Comparison of ENCODE assay signal across 20 cellular contexts in the genomic region with DNA sequence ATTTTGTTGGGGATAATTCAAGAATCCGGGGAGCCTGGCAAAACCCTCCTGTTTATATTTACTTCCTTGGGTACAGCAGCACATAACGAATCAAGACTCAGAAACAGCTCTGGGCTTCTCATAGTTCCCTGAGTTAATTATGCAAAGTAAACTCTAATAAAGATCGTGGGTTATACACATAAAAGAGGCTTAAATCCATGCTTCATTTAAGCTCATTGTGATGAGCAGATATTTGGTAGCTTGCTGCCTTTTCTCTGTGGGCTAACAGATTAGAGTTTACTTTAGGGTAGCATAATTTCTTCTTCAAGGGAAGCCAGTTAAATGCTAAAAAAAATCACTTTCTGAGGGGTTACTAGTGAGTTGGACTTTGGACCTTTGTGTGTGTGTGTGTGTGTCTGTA.
A peak's percentile ranks its signal among the peaks of the same experiment; 100 is the strongest.
DNase-seq lines count a peak whose midpoint lies in the region; ATAC-seq and TF ChIP-seq lines count a peak whose summit lies in the region.
"Had no signal": no experiment of that assay in that cellular context is flagged by ENCODE, and none has a peak within 500 bp of the region (broad histone marks: within the 10 kb centered on the region; RNA-seq: fewer than 3 reads in every experiment).

No MANE protein-coding gene starts in this region.

- H4K20me1 ChIP-seq in hepatocyte (ENCODE audit: insufficient read depth, poor library complexity, severe bottlenecking): no peaks in the 10 kb centered on the region
- H4K20me1 ChIP-seq: BLaER1 had no signal

- ATAC-seq in HG02870 (IDR thresholded peaks at IDR 0.05; ENCODE audit: unreplicated experiment): no peak
- no peak for ATAC-seq in left lung
- no peak for ATAC-seq in activated T-cell treated with anti-CD3 and anti-CD28 coated beads, Interleukin-2, amount 50 U/mL, for 4 hours
- ATAC-seq: A549 had no signal

- no peak overlapping the region for H3K4me3 Mint-ChIP-seq in activated T-cell treated with anti-CD3 and anti-CD28 coated beads, Interleukin-2, amount 50 U/mL, for 4 hours
- H3K4me3 Mint-ChIP-seq: CD4-positive, alpha-beta memory T cell had no signal

- no peak for TF ChIP-seq POLR2A in spleen (IDR thresholded peaks at IDR 0.05)

- peaks cover 10% of the 10 kb centered on the region for H3K4me1 ChIP-seq in hepatocyte (ENCODE audit: insufficient read depth)
- peaks cover 0 to 5% (median 0%) of the 10 kb centered on the region in 6 donors for H3K4me1 ChIP-seq in spleen
- H3K4me1 ChIP-seq in left lung: no peaks in the 10 kb centered on the region
- H3K4me1 ChIP-seq: A549, BLaER1 had no signal

- DNase-seq in HL-60 (ENCODE audit: low read depth in 1 of 2, low spot score in 1 of 2) (no peak), SK-N-MC (ENCODE audit: low read depth, low spot score) (no peak), hepatocyte (ENCODE audit: low spot score) (no peak), spleen (no peak), left lung (no peak)
- no peak for DNase-seq in activated T-cell treated with anti-CD3 and anti-CD28 coated beads, Interleukin-2, amount 50 U/mL, for 4 hours
- DNase-seq: Calu3; CD4-positive, alpha-beta memory T cell; GF-D8; GM23248; MM.1S; NCI-H1092; NCI-H2081 treated with DMSO at 0.1 percent for 48 hours; NCI-H446 treated with DMSO at 0.1 percent for 48 hours; NCI-H774; RPMI8226; SHP77 treated with DMSO at 0.1 percent for 48 hours had no signal

- H3K36me3 Mint-ChIP-seq in activated T-cell treated with anti-CD3 and anti-CD28 coated beads, Interleukin-2, amount 50 U/mL, for 4 hours (ENCODE audit: insufficient read depth): no peaks in the 10 kb centered on the region
- H3K36me3 Mint-ChIP-seq: CD4-positive, alpha-beta memory T cell had no signal

- H3K4me2 ChIP-seq in hepatocyte: peak overlapping the region; percentile 2
- H3K4me2 ChIP-seq: A549, BLaER1 had no signal

- H3K9me3 Mint-ChIP-seq in activated T-cell treated with anti-CD3 and anti-CD28 coated beads, Interleukin-2, amount 50 U/mL, for 4 hours: peaks cover 5% of the 10 kb centered on the region

- H3K9ac ChIP-seq in SK-N-MC (ENCODE audit: insufficient read length): peak overlapping the region; percentile 43
- H3K9ac ChIP-seq: BLaER1, GM23248 had no signal

- H3K36me3 ChIP-seq in SK-N-MC (ENCODE audit: insufficient read depth, low read length) (no peaks in the 10 kb centered on the region), hepatocyte (replicated peaks; ENCODE audit: insufficient read depth, low read depth) (no peaks in the 10 kb centered on the region), spleen (no peaks in the 10 kb centered on the region), left lung (no peaks in the 10 kb centered on the region)
- H3K36me3 ChIP-seq: BLaER1 had no signal

- H2AFZ ChIP-seq in hepatocyte: no peak overlapping the region
- H2AFZ ChIP-seq: GM23248 had no signal

- no peaks in the 10 kb centered on the region for H3K27me3 ChIP-seq in HL-60 (ENCODE audit: insufficient read depth, poor library complexity, severe bottlenecking)
- no peaks in the 10 kb centered on the region for H3K27me3 ChIP-seq in hepatocyte
- H3K27me3 ChIP-seq in spleen (replicated peaks in 1 of 7): no peaks in the 10 kb centered on the region
- H3K27me3 ChIP-seq in left lung: no peaks in the 10 kb centered on the region
- H3K27me3 ChIP-seq: BLaER1 had no signal

- H3K4me3 ChIP-seq in HL-60 (replicated peaks; ENCODE audit: insufficient read depth, low read length) (no peak overlapping the region), SK-N-MC (peak overlapping the region; percentile 69), hepatocyte (no peak overlapping the region), spleen (no peak overlapping the region), left lung (no peak overlapping the region)
- H3K4me3 ChIP-seq: A549, BLaER1, GM23248 had no signal

- WGBS in hepatocyte (ENCODE audit: low lambda C conversion rate, missing lambda C conversion rate): 41% methylated on average over 3 of the region's 3 CpGs
- WGBS in spleen, 5 donors: 66 to 80% (median 73%) methylated on average over 3 of the region's 3 CpGs

- no peaks in the 10 kb centered on the region for H3K9me2 ChIP-seq in hepatocyte (replicated peaks; ENCODE audit: insufficient read depth)

- H3K9me3 ChIP-seq in SK-N-MC (ENCODE audit: low read depth, low read length) (no peaks in the 10 kb centered on the region), hepatocyte (ENCODE audit: low read depth) (no peaks in the 10 kb centered on the region), spleen (no peaks in the 10 kb centered on the region), left lung (no peaks in the 10 kb centered on the region)
- H3K9me3 ChIP-seq: A549, BLaER1 had no signal

- TF ChIP-seq CTCF in HL-60 (IDR thresholded peaks at IDR 0.05; ENCODE audit: insufficient read depth, low read length) (no peak), hepatocyte (IDR thresholded peaks at IDR 0.05; ENCODE audit: poor library complexity) (no peak), spleen (IDR thresholded peaks at IDR 0.05 in 8 of 11, conservative IDR thresholded peaks at IDR 0.05 in 3 of 11) (no peak), left lung (IDR thresholded peaks at IDR 0.05) (no peak)

- no peaks in the 10 kb centered on the region for H3K79me2 ChIP-seq in hepatocyte

- intact Hi-C loops in spleen (cut with DNase I; ENCODE audit: low total_unique reads): no loop called here
- intact Hi-C loops in left lung (cut with DNase I): no loop called here

- H3K27me3 Mint-ChIP-seq in activated T-cell treated with anti-CD3 and anti-CD28 coated beads, Interleukin-2, amount 50 U/mL, for 4 hours (ENCODE audit: low read depth): no peaks in the 10 kb centered on the region
- H3K27me3 Mint-ChIP-seq: CD4-positive, alpha-beta memory T cell had no signal

- H3K4me1 Mint-ChIP-seq in activated T-cell treated with anti-CD3 and anti-CD28 coated beads, Interleukin-2, amount 50 U/mL, for 4 hours (ENCODE audit: low read depth): no peaks in the 10 kb centered on the region
- H3K4me1 Mint-ChIP-seq: CD4-positive, alpha-beta memory T cell had no signal

- H3K27ac ChIP-seq in HL-60 (replicated peaks): 0 out of 2 replicates have a peak overlapping the region, but pooled peaks have one; percentile 16
- peak overlapping the region; percentile 89 for H3K27ac ChIP-seq in SK-N-MC
- no peak overlapping the region for H3K27ac ChIP-seq in hepatocyte
- peak overlapping the region in 5 of 8 donors; percentile 28 to 55 (median 33) for H3K27ac ChIP-seq in spleen
- no peak overlapping the region for H3K27ac ChIP-seq in left lung
- H3K27ac ChIP-seq: A549, BLaER1, GM23248 had no signal

Comparison
In these comparisons a context has a peak if more than half of its experiments do, and no peak if none do; other contexts are left out.
1. H3K27ac ChIP-seq: peak in HL-60 (single experiment), SK-N-MC (single experiment) and spleen (5 of 8); none in hepatocyte (single experiment) and left lung (0 of 2).